Comparison of ENCODE assay signal across 8 cellular contexts in genomic region chr12:31715283-31715825, GRCh38. TPM values are rescaled to one million over a fixed set of nuclear protein-coding genes. Genes with fewer than 3 reads are reported as not detected.
DNase-seq lines count a peak whose midpoint lies in the region; ATAC-seq lines count a peak whose summit lies in the region.

No MANE protein-coding gene starts in this region.

- H3K4me1 ChIP-seq in muscle layer of duodenum (ENCODE audit: control insufficient read depth in 1 of 2, insufficient read depth in 2 of 2, low read length in 2 of 2), result no peaks in the 10 kb centered on the region

- peaks cover 10% of the 10 kb centered on the region for H3K4me1 Mint-ChIP-seq in activated CD4-positive, alpha-beta T cell treated with anti-CD3 and anti-CD28 coated beads, Interleukin-2, amount 10 ng/mL, durations not matched to agents 24 days and 14 days
- peaks cover 14% of the 10 kb centered on the region for H3K4me1 Mint-ChIP-seq in activated naive CD8-positive, alpha-beta T cell (ENCODE audit: low read depth)

- no peaks in the 10 kb centered on the region for H3K9me3 ChIP-seq in muscle layer of duodenum (ENCODE audit: control insufficient read depth in 1 of 2, low read length in 2 of 2)

- no peak overlapping the region for H3K4me3 ChIP-seq in muscle layer of duodenum (ENCODE audit: low read depth in 1 of 2, low read length in 2 of 2)

- H3K36me3 Mint-ChIP-seq in activated CD4-positive, alpha-beta T cell treated with anti-CD3 and anti-CD28 coated beads, Interleukin-2, amount 10 ng/mL, durations not matched to agents 24 days and 14 days (ENCODE audit: low read depth), result peaks cover 33% of the 10 kb centered on the region
- H3K36me3 Mint-ChIP-seq in activated naive CD8-positive, alpha-beta T cell, result peaks cover 32% of the 10 kb centered on the region

- no peaks in the 10 kb centered on the region for H3K27me3 ChIP-seq in muscle layer of duodenum (ENCODE audit: low read depth, low read length)

- peak overlapping the region; percentile 9 for H3K27ac Mint-ChIP-seq in activated CD4-positive, alpha-beta T cell treated with anti-CD3 and anti-CD28 coated beads, Interleukin-2, amount 10 ng/mL, durations not matched to agents 24 days and 14 days
- H3K27ac Mint-ChIP-seq in activated naive CD8-positive, alpha-beta T cell, result peak overlapping the region; percentile 31

- H3K36me3 ChIP-seq in muscle layer of duodenum (ENCODE audit: control insufficient read depth in 1 of 2, insufficient read depth in 2 of 2, low read length in 2 of 2), result peaks cover 0 to 4% of the 10 kb centered on the region in 2 donors

- no peak overlapping the region for H3K4me3 Mint-ChIP-seq in activated CD4-positive, alpha-beta T cell treated with anti-CD3 and anti-CD28 coated beads, Interleukin-2, amount 10 ng/mL, durations not matched to agents 24 days and 14 days
- no peak overlapping the region for H3K4me3 Mint-ChIP-seq in activated naive CD8-positive, alpha-beta T cell

- peak; percentile 88 for ATAC-seq in HG03175 (IDR thresholded peaks at IDR 0.05; ENCODE audit: unreplicated experiment)

- peak overlapping the region; percentile 28 for H3K27ac ChIP-seq in muscle layer of duodenum (ENCODE audit: low read length)

- peaks cover 28% of the 10 kb centered on the region for H3K9me3 Mint-ChIP-seq in activated CD4-positive, alpha-beta T cell treated with anti-CD3 and anti-CD28 coated beads, Interleukin-2, amount 10 ng/mL, durations not matched to agents 24 days and 14 days
- H3K9me3 Mint-ChIP-seq in activated naive CD8-positive, alpha-beta T cell (ENCODE audit: low read depth), result peaks cover 9% of the 10 kb centered on the region

- DNase-seq in activated CD4-positive, alpha-beta T cell treated with anti-CD3 and anti-CD28 coated beads, Interleukin-2, amount 10 ng/mL, durations not matched to agents 24 days and 14 days, result no peak
- no peak for DNase-seq in activated CD4-positive, alpha-beta T cell treated with anti-CD3 and anti-CD28 coated beads for 1 hour
- no peak for DNase-seq in effector CD8-positive, alpha-beta T cell (lab: John Stamatoyannopoulos, UW)
- DNase-seq in stimulated activated CD4-positive, alpha-beta T cell treated with anti-CD3 and anti-CD28 coated beads, Interleukin-2, amount 100 ng/mL, for 24 hours, result no peak
- DNase-seq in activated T-cell treated with anti-CD3 and anti-CD28 coated beads, Interleukin-2, amount 50 U/mL, for 1 hour, result no peak

- H3K27me3 Mint-ChIP-seq in activated CD4-positive, alpha-beta T cell treated with anti-CD3 and anti-CD28 coated beads, Interleukin-2, amount 10 ng/mL, durations not matched to agents 24 days and 14 days, result no peaks in the 10 kb centered on the region
- H3K27me3 Mint-ChIP-seq in activated naive CD8-positive, alpha-beta T cell, result no peaks in the 10 kb centered on the region

- intact Hi-C loops in activated CD4-positive, alpha-beta T cell treated with anti-CD3 and anti-CD28 coated beads, Interleukin-2, amount 10 ng/mL, durations not matched to agents 24 days and 14 days (cut with micrococcal nuclease), result no loop called here

RNA-seq across cellular contexts. Expression of gene AMN1, which starts 13.5 kb away (rescaled TPM):
- 2.3 and 2.4 TPM in 2 replicates for total RNA-seq in activated CD4-positive, alpha-beta T cell treated with anti-CD3 and anti-CD28 coated beads, Interleukin-2, amount 10 ng/mL, durations not matched to agents 24 days and 14 days

RNA-seq across cellular contexts. Expression of gene ETFBKMT, which starts 55.9 kb away (rescaled TPM):
- 0.52 and 0.84 TPM in 2 replicates for total RNA-seq in activated CD4-positive, alpha-beta T cell treated with anti-CD3 and anti-CD28 coated beads, Interleukin-2, amount 10 ng/mL, durations not matched to agents 24 days and 14 days
